9 cellular contexts compared by ENCODE assay signal in the genomic region with DNA sequence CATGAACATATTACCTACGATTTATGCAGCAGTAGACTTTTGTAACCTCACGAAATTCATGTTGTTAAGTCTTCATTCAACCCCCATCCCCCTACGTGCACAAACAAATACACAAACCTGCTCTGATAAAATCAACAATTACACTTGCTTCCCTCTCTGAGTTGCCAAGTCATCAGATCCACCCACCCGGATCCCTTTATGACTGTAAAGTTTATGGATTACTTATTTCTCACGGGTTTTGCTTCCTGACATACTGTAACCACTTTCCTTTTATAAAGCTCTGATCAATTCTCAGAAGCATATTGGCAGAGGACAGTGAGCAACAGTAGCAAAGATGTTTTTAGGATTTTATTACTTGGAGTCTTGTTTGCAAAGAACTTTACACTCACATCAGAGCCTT.
DNase-seq lines count a peak whose midpoint lies in the region; ATAC-seq and TF ChIP-seq lines count a peak whose summit lies in the region.
"Had no signal": no experiment of that assay in that cellular context is flagged by ENCODE, and none has a peak within 500 bp of the region (broad histone marks: within the 10 kb centered on the region; RNA-seq: fewer than 3 reads in every experiment).

No MANE protein-coding gene starts in this region.

- no peaks in the 10 kb centered on the region for H3K27me3 ChIP-seq in testis

- no peaks in the 10 kb centered on the region for H3K9me3 ChIP-seq in testis

- POLR2A ChIA-PET in activated naive CD8-positive, alpha-beta T cell treated with anti-CD3 and anti-CD28 coated beads, Interleukin-2, amount 10 ng/mL, durations not matched to agents 7 days and 5 days (lab: Charles Lee) = no interaction called here

- 67 to 75% methylated on average over 5 of the region's 5 CpGs for WGBS in testis, 2 donors

- H3K36me3 Mint-ChIP-seq in activated naive CD8-positive, alpha-beta T cell treated with anti-CD3 and anti-CD28 coated beads, Interleukin-2, amount 10 ng/mL, durations not matched to agents 7 days and 5 days = peaks cover 35% of the 10 kb centered on the region

- TF ChIP-seq POLR2A in testis (IDR thresholded peaks at IDR 0.05) = no peak

- H3K27me3 Mint-ChIP-seq in activated naive CD8-positive, alpha-beta T cell treated with anti-CD3 and anti-CD28 coated beads, Interleukin-2, amount 10 ng/mL, durations not matched to agents 7 days and 5 days = no peaks in the 10 kb centered on the region

- peak; percentile 41 for ATAC-seq in GM19351 (IDR thresholded peaks at IDR 0.05; ENCODE audit: unreplicated experiment)
- peak; percentile 73 for ATAC-seq in HG03139 (IDR thresholded peaks at IDR 0.05; ENCODE audit: unreplicated experiment)
- peak; percentile 21 for ATAC-seq in activated naive CD8-positive, alpha-beta T cell treated with anti-CD3 and anti-CD28 coated beads, Interleukin-2, amount 10 ng/mL, durations not matched to agents 7 days and 5 days (ENCODE audit: low read depth)
- ATAC-seq: right cardiac atrium had no signal

- H3K27ac ChIP-seq in C4-2B (peak overlapping the region; percentile 66; the same call in 1 of the 2 replicates), testis (no peak overlapping the region)

- no peak for DNase-seq in activated naive CD8-positive, alpha-beta T cell treated with anti-CD3 and anti-CD28 coated beads, Interleukin-2, amount 10 ng/mL, durations not matched to agents 7 days and 5 days
- no peak for DNase-seq in AG08395 (ENCODE audit: low spot score)
- no peak for DNase-seq in NCI-H510A (lab: John Stamatoyannopoulos, UW)
- DNase-seq in SIG-M5 (lab: John Stamatoyannopoulos, UW) = no peak
- DNase-seq in testis = no peak
- DNase-seq: right cardiac atrium had no signal

- no peak overlapping the region for H3K4me3 ChIP-seq in testis

- H3K4me3 Mint-ChIP-seq in activated naive CD8-positive, alpha-beta T cell treated with anti-CD3 and anti-CD28 coated beads, Interleukin-2, amount 10 ng/mL, durations not matched to agents 7 days and 5 days = peak overlapping the region; percentile 65

- no peak for TF ChIP-seq CTCF in C4-2B (conservative IDR thresholded peaks at IDR 0.05)
- TF ChIP-seq CTCF in testis (IDR thresholded peaks at IDR 0.05) = no peak

- peaks cover 56% of the 10 kb centered on the region for H3K4me1 Mint-ChIP-seq in activated naive CD8-positive, alpha-beta T cell treated with anti-CD3 and anti-CD28 coated beads, Interleukin-2, amount 10 ng/mL, durations not matched to agents 7 days and 5 days

- intact Hi-C loops in testis (cut with DNase I; ENCODE audit: low total_unique reads) = no loop called here

- peak overlapping the region; percentile 84 for H3K27ac Mint-ChIP-seq in activated naive CD8-positive, alpha-beta T cell treated with anti-CD3 and anti-CD28 coated beads, Interleukin-2, amount 10 ng/mL, durations not matched to agents 7 days and 5 days

- peaks cover 4% of the 10 kb centered on the region for H3K9me3 Mint-ChIP-seq in activated naive CD8-positive, alpha-beta T cell treated with anti-CD3 and anti-CD28 coated beads, Interleukin-2, amount 10 ng/mL, durations not matched to agents 7 days and 5 days

- H3K36me3 ChIP-seq in testis (ENCODE audit: low read depth, missing control alignments) = no peaks in the 10 kb centered on the region

- H3K4me1 ChIP-seq in testis = no peaks in the 10 kb centered on the region

Comparison
In these comparisons a context has a peak if more than half of its experiments do, and no peak if none do; other contexts are left out.
1. ATAC-seq: peak in every context shown above with its lines; median percentile 73 in HG03139; 41 in GM19351; 21 in activated naive CD8-positive, alpha-beta T cell treated with anti-CD3 and anti-CD28 coated beads, Interleukin-2, amount 10 ng/mL, durations not matched to agents 7 days and 5 days.